In the genomic region with DNA sequence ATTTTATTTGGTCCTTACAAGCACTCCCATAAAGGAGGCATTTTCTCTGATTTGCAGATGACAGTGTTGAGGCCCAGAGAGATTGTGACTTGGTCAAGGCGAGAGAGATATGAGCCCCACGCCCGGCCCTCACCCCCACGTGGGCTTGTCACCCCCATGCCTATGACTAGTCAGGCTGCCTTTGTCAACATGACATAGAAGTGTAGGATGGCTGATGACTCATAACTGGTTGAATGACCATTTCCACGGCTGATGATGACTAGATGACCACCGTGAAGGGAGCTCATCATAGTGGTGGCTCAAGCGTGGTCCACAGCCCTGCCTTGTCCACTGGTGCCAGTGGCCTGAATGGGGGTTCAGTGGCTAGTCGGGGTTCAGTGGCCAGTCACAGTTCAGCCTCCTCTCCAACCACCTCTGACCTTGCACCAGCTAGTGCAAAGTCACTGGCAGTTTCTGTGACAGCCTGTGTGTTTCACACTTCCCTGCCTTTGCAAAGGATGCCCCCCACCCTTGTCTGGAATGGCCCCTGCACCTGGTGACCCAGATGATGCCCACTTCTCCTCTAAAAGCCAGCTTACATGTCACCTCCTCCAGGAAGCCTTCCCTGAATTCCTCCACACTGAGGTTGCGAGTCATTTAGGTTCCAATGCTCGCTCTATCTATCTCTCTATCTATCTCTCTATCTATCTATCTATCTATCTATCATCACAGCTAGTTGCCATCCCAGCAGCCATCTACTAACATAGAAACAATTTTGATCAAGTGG, we compare ENCODE assay signal across 1 cellular context.
TF ChIP-seq lines count a peak whose summit lies in the region.

No MANE protein-coding gene starts in this region.

TF ChIP-seq in HepG2, 621 proteins besides CTCF, POLR2A, EP300 and RAD21:
- TF ChIP-seq CREB1 (IDR thresholded peaks at IDR 0.05) (peak; percentile 72), CREB1 (CRISPR knock-in tag; IDR thresholded peaks at IDR 0.05) (no peak), FOXM1 (CRISPR knock-in tag; IDR thresholded peaks at IDR 0.05) (no peak)
